ENCODE assay signal across 16 cellular contexts in the genomic region with DNA sequence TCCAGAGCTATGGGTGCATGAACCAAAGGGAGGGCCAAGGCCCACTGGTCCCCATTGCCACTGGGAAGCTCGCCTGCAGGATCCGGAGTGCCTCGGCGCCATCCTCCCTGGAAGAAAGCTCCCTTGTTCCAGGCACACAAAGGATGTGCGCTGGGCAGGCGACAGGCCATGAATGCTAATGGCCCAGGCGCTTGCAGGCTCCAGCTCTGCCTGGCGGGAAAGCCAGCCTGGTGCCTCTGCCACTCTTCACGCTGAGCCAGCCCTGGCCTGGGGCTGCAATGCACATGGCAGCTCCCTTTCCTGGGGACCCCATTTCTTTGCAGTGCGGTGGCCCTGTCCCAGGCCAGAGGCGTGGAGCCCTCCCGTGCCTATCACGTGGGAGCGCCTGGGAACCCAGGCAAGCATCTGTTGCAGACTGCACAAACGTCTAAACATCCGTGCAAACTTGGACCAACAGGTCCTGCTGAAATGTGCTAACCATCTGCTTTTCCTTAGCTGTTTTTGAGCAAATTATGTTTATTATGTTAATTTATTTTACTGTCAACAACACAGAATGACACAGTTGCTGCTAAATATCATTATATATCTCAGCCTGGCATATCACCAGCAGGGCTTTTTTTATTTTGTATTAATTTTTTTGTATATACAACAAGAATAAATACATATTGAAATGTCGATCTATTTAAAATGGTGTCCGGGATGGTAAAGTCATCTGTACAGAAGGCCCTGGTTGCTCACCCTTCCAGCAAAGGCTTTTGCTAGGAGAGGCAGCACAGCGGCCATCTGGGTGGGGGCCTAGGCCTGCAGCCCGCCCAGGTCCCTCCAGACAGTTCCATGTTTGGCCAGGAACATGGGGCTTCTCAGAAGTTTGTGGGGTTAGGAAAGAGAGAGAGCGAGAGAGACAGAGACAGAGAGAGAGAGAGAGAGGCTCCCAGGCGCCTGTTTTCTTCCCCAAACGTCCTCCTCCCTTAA.
DNase-seq lines count a peak whose midpoint lies in the region; TF ChIP-seq lines count a peak whose summit lies in the region.
"Had no signal": no experiment of that assay in that cellular context is flagged by ENCODE, and none has a peak within 500 bp of the region (broad histone marks: within the 10 kb centered on the region; RNA-seq: fewer than 3 reads in every experiment).

No MANE protein-coding gene starts in this region.

- no peak overlapping the region for H2BK120ac ChIP-seq in mesendoderm (ENCODE audit: low read depth, low read length)

- H3K36me3 ChIP-seq in adipocyte (ENCODE audit: control insufficient read depth, insufficient read depth, low read length, severe bottlenecking) (no peaks in the 10 kb centered on the region), skeletal muscle satellite cell (ENCODE audit: insufficient read depth, low read length) (no peaks in the 10 kb centered on the region), mesendoderm (ENCODE audit: control insufficient read depth, insufficient read depth, low read length) (no peaks in the 10 kb centered on the region)

- H3K4me2 ChIP-seq in skeletal muscle satellite cell (ENCODE audit: low read length) (no peak overlapping the region), mesendoderm (ENCODE audit: low read length) (no peak overlapping the region)
- H3K4me2 ChIP-seq: A549 had no signal

- H3K4me3 ChIP-seq in adipocyte (ENCODE audit: low read length): no peak overlapping the region
- no peak overlapping the region for H3K4me3 ChIP-seq in skeletal muscle satellite cell (ENCODE audit: low read length)
- no peak overlapping the region for H3K4me3 ChIP-seq in mesendoderm (ENCODE audit: low read length)
- H3K4me3 ChIP-seq: A549, SK-N-MC had no signal

- H3K36me3 Mint-ChIP-seq in glutamatergic neuron (ENCODE audit: unreplicated experiment): no peaks in the 10 kb centered on the region
- H3K36me3 Mint-ChIP-seq: naive thymus-derived CD4-positive, alpha-beta T cell had no signal

- H3K23ac ChIP-seq in mesendoderm (ENCODE audit: low read length): no peak overlapping the region

- no peak overlapping the region for H3K18ac ChIP-seq in mesendoderm (ENCODE audit: low read length)

- no peak for TF ChIP-seq CTCF in glutamatergic neuron (IDR thresholded peaks at IDR 0.05; ENCODE audit: partially characterized antibody, unreplicated experiment)

- no peak overlapping the region for H3K4ac ChIP-seq in mesendoderm (ENCODE audit: low read depth, low read length)

- no peak overlapping the region for H2AK5ac ChIP-seq in mesendoderm (ENCODE audit: low read length)

- DNase-seq in NCI-H748 (lab: John Stamatoyannopoulos, UW; ENCODE audit: unreplicated experiment) (peak; percentile 1), NCI-H748 treated with DMSO at 0.1 percent for 48 hours (lab: John Stamatoyannopoulos, UW) (no peak), adipocyte (ENCODE audit: low read depth) (no peak), glutamatergic neuron (peak; percentile 36), 8988T (no peak), mesendoderm (no peak), RKO (ENCODE audit: low spot score) (no peak)
- DNase-seq: activated CD4-positive, alpha-beta T cell treated with anti-CD3 and anti-CD28 coated beads for 36 hours; activated naive CD4-positive, alpha-beta T cell treated with anti-CD3 and anti-CD28 coated beads, Interleukin-2, amount 50 U/mL, for 16 hours; effector CD8-positive, alpha-beta T cell; naive thymus-derived CD4-positive, alpha-beta T cell; NCI-H510A had no signal

- H3K27ac Mint-ChIP-seq in glutamatergic neuron (ENCODE audit: unreplicated experiment): peak overlapping the region; percentile 92
- H3K27ac Mint-ChIP-seq: activated CD4-positive, alpha-beta T cell treated with anti-CD3 and anti-CD28 coated beads for 36 hours; stimulated activated naive CD8-positive, alpha-beta T cell treated with anti-CD3 and anti-CD28 coated beads, Interleukin-15, Interleukin-2, amounts not matched to agents 100 ng/mL and 50 ng/mL, for 24 hours had no signal

- H3K56ac ChIP-seq in mesendoderm (ENCODE audit: low read length): no peak overlapping the region

- H3K9me3 ChIP-seq in adipocyte (ENCODE audit: control insufficient read depth, low read length) (no peaks in the 10 kb centered on the region), skeletal muscle satellite cell (replicated peaks; ENCODE audit: low read length) (no peaks in the 10 kb centered on the region)
- H3K9me3 ChIP-seq: A549 had no signal

- H3K9ac ChIP-seq in adipocyte (ENCODE audit: low read length) (peak overlapping the region; percentile 95), skeletal muscle satellite cell (ENCODE audit: low read depth, low read length) (peak overlapping the region; percentile 92), mesendoderm (ENCODE audit: low read length) (no peak overlapping the region)

- no peak overlapping the region for H3K4me3 Mint-ChIP-seq in glutamatergic neuron (ENCODE audit: unreplicated experiment)
- H3K4me3 Mint-ChIP-seq: activated CD4-positive, alpha-beta T cell treated with anti-CD3 and anti-CD28 coated beads for 36 hours; naive thymus-derived CD4-positive, alpha-beta T cell; stimulated activated naive CD8-positive, alpha-beta T cell treated with anti-CD3 and anti-CD28 coated beads, Interleukin-15, Interleukin-2, amounts not matched to agents 100 ng/mL and 50 ng/mL, for 24 hours had no signal

- peaks cover 5% of the 10 kb centered on the region for H3K27me3 Mint-ChIP-seq in glutamatergic neuron (ENCODE audit: unreplicated experiment)

- no peaks in the 10 kb centered on the region for H3K27me3 ChIP-seq in adipocyte (replicated peaks; ENCODE audit: control insufficient read depth, insufficient read depth, low read length)
- no peaks in the 10 kb centered on the region for H3K27me3 ChIP-seq in skeletal muscle satellite cell (ENCODE audit: control insufficient read depth, insufficient read depth, low read length)
- no peaks in the 10 kb centered on the region for H3K27me3 ChIP-seq in mesendoderm (ENCODE audit: insufficient read depth, low read length, poor library complexity)

- H3K79me1 ChIP-seq in mesendoderm (ENCODE audit: low read length): no peaks in the 10 kb centered on the region

- H3K27ac ChIP-seq in mesendoderm (ENCODE audit: low read depth, low read length): no peak overlapping the region
- H3K27ac ChIP-seq: A549, SK-N-MC had no signal

- no peak overlapping the region for H4K8ac ChIP-seq in mesendoderm (ENCODE audit: low read depth, low read length)

- H4K5ac ChIP-seq in mesendoderm (ENCODE audit: low read length): no peak overlapping the region

- H3K4me1 Mint-ChIP-seq in glutamatergic neuron (ENCODE audit: low read depth, unreplicated experiment): peaks cover 33% of the 10 kb centered on the region

- no peak overlapping the region for H2BK5ac ChIP-seq in mesendoderm (ENCODE audit: low read length)

- no peak overlapping the region for H2BK15ac ChIP-seq in mesendoderm (replicated peaks; ENCODE audit: low read depth)

- H3K79me2 ChIP-seq in mesendoderm (ENCODE audit: control insufficient read depth, insufficient read depth, low read length): no peaks in the 10 kb centered on the region

- WGBS in mesendoderm (ENCODE audit: extremely low coverage, insufficient coverage, low lambda C conversion rate): no CpG with 5 or more reads among the region's 23 CpGs

- peaks cover 4% of the 10 kb centered on the region for H3K9me3 Mint-ChIP-seq in glutamatergic neuron (ENCODE audit: unreplicated experiment)
- H3K9me3 Mint-ChIP-seq: naive thymus-derived CD4-positive, alpha-beta T cell; stimulated activated naive CD8-positive, alpha-beta T cell treated with anti-CD3 and anti-CD28 coated beads, Interleukin-15, Interleukin-2, amounts not matched to agents 100 ng/mL and 50 ng/mL, for 24 hours had no signal

- H3K4me1 ChIP-seq in adipocyte (ENCODE audit: control insufficient read depth, insufficient read depth, low read length) (peaks cover 38% of the 10 kb centered on the region), skeletal muscle satellite cell (ENCODE audit: control insufficient read depth, insufficient read depth, low read length) (peaks cover 44% of the 10 kb centered on the region), mesendoderm (ENCODE audit: control insufficient read depth, low read depth, low read length) (no peaks in the 10 kb centered on the region)
- H3K4me1 ChIP-seq: A549 had no signal

Comparison
In these comparisons a context has a peak if more than half of its experiments do, and no peak if none do; other contexts are left out.
1. DNase-seq: peak in NCI-H748 (single experiment) and glutamatergic neuron (single experiment); none in NCI-H748 treated with DMSO at 0.1 percent for 48 hours (single experiment), adipocyte (single experiment), 8988T (single experiment), mesendoderm (single experiment) and RKO (single experiment).